1 cellular context compared by ENCODE assay signal in the genomic region with DNA sequence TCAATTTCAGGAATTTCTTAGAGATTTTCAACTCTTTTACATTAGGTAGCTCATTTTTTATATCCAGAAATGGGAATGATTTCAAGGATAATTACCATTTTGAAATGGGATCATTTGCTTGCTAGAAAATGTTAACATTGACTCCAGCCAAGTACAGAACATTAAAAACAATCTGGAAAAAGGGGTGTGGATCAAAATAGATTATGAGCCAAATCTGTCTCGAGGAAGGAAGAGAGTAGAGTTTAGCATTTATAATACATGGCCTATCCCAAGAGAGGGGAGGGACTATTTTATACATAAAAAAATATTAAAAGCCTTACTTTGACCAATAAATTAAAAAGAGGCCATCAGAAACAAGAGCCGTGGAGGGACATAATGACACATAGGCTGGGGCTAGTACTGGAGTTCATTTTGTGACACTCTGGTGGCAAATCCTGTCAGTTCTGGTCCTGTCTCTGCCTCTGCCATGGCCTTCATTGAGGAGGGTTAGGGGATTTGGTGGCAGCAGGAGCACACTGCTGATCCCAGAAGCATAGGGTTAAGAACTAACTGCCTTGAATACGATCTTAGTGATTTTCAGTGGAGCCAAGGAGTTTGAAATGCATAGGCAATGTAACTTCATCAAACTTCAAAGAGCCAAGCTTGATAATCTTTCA.
TF ChIP-seq lines count a peak whose summit lies in the region.

No MANE protein-coding gene starts in this region.

TF ChIP-seq in IMR-90, 13 proteins besides CTCF, POLR2A, EP300 and RAD21:
- TF ChIP-seq, protein P1, sequence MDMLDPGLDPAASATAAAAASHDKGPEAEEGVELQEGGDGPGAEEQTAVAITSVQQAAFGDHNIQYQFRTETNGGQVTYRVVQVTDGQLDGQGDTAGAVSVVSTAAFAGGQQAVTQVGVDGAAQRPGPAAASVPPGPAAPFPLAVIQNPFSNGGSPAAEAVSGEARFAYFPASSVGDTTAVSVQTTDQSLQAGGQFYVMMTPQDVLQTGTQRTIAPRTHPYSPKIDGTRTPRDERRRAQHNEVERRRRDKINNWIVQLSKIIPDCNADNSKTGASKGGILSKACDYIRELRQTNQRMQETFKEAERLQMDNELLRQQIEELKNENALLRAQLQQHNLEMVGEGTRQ (IDR thresholded peaks at IDR 0.05; ENCODE audit: low read depth, low read length), result no peak
- no peak for TF ChIP-seq RCOR1 (IDR thresholded peaks at IDR 0.05; ENCODE audit: insufficient replicate concordance, low read length)
- TF ChIP-seq CEBPB (IDR thresholded peaks at IDR 0.05; ENCODE audit: low read depth, low read length), result no peak
- TF ChIP-seq CHD1 (IDR thresholded peaks at IDR 0.05; ENCODE audit: low read depth, low read length), result no peak
- no peak for TF ChIP-seq BHLHE40 (IDR thresholded peaks at IDR 0.05; ENCODE audit: low read depth, low read length)
- TF ChIP-seq SMC3 (IDR thresholded peaks at IDR 0.05; ENCODE audit: low read depth, low read length), result no peak
- TF ChIP-seq, protein P2, sequence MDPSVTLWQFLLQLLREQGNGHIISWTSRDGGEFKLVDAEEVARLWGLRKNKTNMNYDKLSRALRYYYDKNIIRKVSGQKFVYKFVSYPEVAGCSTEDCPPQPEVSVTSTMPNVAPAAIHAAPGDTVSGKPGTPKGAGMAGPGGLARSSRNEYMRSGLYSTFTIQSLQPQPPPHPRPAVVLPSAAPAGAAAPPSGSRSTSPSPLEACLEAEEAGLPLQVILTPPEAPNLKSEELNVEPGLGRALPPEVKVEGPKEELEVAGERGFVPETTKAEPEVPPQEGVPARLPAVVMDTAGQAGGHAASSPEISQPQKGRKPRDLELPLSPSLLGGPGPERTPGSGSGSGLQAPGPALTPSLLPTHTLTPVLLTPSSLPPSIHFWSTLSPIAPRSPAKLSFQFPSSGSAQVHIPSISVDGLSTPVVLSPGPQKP (IDR thresholded peaks at IDR 0.05; ENCODE audit: borderline replicate concordance, low read depth, low read length), result no peak
- TF ChIP-seq FOS (IDR thresholded peaks at IDR 0.05; ENCODE audit: low read depth, low read length), result no peak
- TF ChIP-seq NFE2L2 (IDR thresholded peaks at IDR 0.05; ENCODE audit: low read depth, low read length), result no peak
- TF ChIP-seq MAFK (IDR thresholded peaks at IDR 0.05; ENCODE audit: low read depth, low read length), result no peak
